8 cellular contexts compared by ENCODE assay signal in the genomic region with DNA sequence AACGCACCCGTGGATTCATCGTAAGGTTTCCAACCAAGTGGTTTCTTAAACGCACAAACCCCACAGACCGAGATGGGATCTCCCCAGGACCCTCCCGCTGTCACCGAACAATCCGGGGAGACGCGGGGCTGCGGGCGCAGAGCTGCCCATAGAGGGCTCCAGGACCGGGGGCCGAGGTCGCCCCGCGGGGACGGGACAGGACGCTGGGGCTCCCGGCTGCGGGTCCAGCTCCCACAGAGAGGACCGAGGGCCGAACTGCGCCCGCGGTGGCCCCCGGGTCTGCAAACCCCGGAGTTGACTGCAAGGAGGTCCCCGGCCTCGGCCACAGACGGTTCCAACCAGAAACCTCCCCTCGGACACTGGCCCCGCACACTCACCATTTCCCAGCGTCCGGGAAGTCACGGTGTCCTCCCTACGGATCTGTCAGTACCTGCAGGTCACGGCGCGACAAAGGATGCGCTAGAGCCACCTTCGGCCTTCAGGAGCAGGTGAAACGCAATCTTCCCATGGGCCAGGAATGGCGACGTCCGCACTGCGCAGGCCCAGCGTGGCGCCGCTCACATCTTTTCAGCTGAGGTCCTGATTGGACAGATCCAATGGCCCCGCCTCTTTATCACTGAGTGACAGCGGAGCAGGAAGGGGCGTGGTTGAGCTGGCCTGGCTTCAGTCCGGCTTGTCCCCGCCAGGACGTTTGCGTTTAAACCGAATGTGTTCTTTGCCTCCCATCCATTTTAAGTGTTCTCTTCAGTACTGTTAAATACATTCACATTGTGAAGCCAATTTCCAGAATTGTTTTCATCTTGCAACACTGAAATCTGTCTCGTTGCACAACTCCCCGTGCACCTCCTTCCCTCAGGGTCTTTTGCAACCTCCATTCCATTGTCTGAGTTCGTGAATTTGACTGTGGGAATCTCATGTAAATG. TPM values are rescaled to one million over a fixed set of nuclear protein-coding genes. Genes with fewer than 3 reads are reported as not detected.
A peak's percentile ranks its signal among the peaks of the same experiment; 100 is the strongest.
DNase-seq lines count a peak whose midpoint lies in the region; ATAC-seq, FAIRE-seq and TF ChIP-seq lines count a peak whose summit lies in the region.

A gene (minus strand): TSS at position 534 of the 923 bp plus-strand sequence. CDS start 154 bp downstream, at position 380.

- no peaks in the 10 kb centered on the region for H3K27me3 Mint-ChIP-seq in central memory CD8-positive, alpha-beta T cell

- H3K4me3 Mint-ChIP-seq in central memory CD8-positive, alpha-beta T cell = peak within 1 kb of the TSS; percentile 99

- TF ChIP-seq CTCF in AG04450 (IDR thresholded peaks at IDR 0.05; ENCODE audit: low read depth, low read length) = peak; percentile 30

- H3K27me3 ChIP-seq in AG04450 (ENCODE audit: control insufficient read depth, insufficient read depth, low read length) = no peaks in the 10 kb centered on the region

- POLR2A ChIA-PET in AG04450 (lab: Yijun Ruan, JAX) = interaction anchor here (0.6 to 1.8 kb wide), 5 partner anchors 44 to 346 kb away, joined by 4 to 8 read pairs (median 7); a partner anchor contains a TSS

- CTCF ChIA-PET in AG04450 (lab: Charles Lee) = interaction anchor here (0.6 kb wide), 1 partner anchor 65 kb away, joined by 3 read pairs; no protein-coding TSS in a partner anchor

- peaks cover 47% of the 10 kb centered on the region for H3K9me3 ChIP-seq in AG04450 (ENCODE audit: control insufficient read depth, insufficient read depth, low read length)

- peak within 1 kb of the TSS; percentile 52 for H3K27ac ChIP-seq in AG04450 (ENCODE audit: low read depth, low read length)

- H3K36me3 Mint-ChIP-seq in central memory CD8-positive, alpha-beta T cell (ENCODE audit: insufficient read depth) = peaks cover 27% of the 10 kb centered on the region

- no peaks in the 10 kb centered on the region for H3K9me3 Mint-ChIP-seq in central memory CD8-positive, alpha-beta T cell

- FAIRE-seq in islet of Langerhans (lab: Jason Lieb, UNC) = peak; percentile 83

- peaks cover 32% of the 10 kb centered on the region for H3K4me1 Mint-ChIP-seq in central memory CD8-positive, alpha-beta T cell

- ATAC-seq in GM18868 (IDR thresholded peaks at IDR 0.05; ENCODE audit: unreplicated experiment) (peak; percentile 100), HG03103 (IDR thresholded peaks at IDR 0.05; ENCODE audit: low read depth, unreplicated experiment) (peak; percentile 100)
- ATAC-seq in central memory CD8-positive, alpha-beta T cell (replicated peaks; ENCODE audit: extremely low read depth, poor library complexity, severe bottlenecking) = peak; percentile 99

- peak; percentile 69 for DNase-seq in AG04450 (ENCODE audit: low read depth, low spot score)
- peak; percentile 95 for DNase-seq in NCI-H2196 (lab: John Stamatoyannopoulos, UW; ENCODE audit: unreplicated experiment)
- peak; percentile 75 to 80 (median 78) for DNase-seq in activated CD4-positive, CD25-positive, alpha-beta regulatory T cell (lab: John Stamatoyannopoulos, UW)
- peak; percentile 83 to 86 for DNase-seq in central memory CD8-positive, alpha-beta T cell (ENCODE audit: low spot score in 2 of 2)
- peak; percentile 86 to 92 for DNase-seq in stimulated activated CD4-positive, alpha-beta T cell treated with anti-CD3 and anti-CD28 coated beads, Interleukin-12 subunit alpha, Interleukin-12 subunit beta, amount 100 ng/mL, for 24 hours (ENCODE audit: low read depth in 2 of 2)

- H3K27ac Mint-ChIP-seq in central memory CD8-positive, alpha-beta T cell (ENCODE audit: low read depth) = peak within 1 kb of the TSS; percentile 97

- peak within 1 kb of the TSS; percentile 96 for H3K4me3 ChIP-seq in AG04450 (ENCODE audit: low read depth, low read length)

RNA-seq across cellular contexts. Expression of the gene that starts here (rescaled TPM):
- 2.9 and 4.2 TPM in 2 replicates for polyA plus RNA-seq in AG04450 (2011; rRNA removed)
- 2.9 and 4.9 TPM in 2 replicates for polyA minus RNA-seq in AG04450 (2011; rRNA and poly(A)+ RNA removed)

Comparison
In these comparisons a context has a peak if more than half of its experiments do, and no peak if none do; other contexts are left out.
1. Peak in every context shown above with its lines: DNase-seq, ATAC-seq, H3K4me3 ChIP-seq and H3K27ac ChIP-seq.